In the genomic region with DNA sequence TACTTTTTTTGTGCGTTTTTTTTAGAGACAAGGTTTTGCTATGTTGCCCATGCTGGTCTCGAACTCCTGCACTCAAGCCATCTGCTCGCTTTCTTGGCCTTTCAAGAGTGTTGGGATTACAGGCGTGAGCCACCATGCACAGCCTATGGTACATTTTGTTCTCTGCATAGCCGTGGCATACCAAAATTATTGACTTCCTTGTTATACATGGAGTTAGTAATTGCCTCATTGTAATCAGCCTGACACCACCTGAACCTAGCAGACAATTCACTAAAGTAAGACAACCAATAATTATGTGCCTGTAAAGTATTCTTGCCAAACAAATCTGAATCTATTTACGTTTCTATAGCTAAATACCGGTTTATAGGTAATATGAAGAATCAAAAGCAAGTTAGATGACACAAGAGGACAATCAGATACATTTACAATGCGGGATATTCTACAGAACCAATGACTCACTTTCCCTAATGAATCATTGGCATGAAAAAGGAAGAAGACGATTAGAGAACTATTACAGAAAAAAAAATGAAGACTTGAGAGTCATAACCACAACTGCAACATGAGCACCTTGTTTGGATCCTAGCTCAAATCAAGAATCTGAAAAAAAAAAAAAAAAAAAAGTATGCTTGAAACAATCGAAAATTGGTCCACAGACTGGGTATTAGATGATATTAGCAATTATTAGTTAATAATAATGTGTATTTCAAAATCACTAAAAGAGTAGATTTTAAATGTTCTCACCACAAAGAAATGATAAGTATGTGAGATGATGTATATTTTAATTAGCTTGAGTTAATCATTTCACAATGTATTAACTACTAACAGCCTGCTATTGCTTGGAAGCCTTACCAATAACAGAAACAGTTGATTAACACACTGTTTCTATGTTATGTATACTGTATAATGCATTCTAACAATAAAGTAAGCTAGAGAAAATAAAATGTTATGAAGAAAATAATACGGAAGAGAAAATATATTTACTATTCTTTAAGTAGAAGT, we compare ENCODE assay signal across 1 cellular context.
TF ChIP-seq lines count a peak whose summit lies in the region.

No MANE protein-coding gene starts in this region.

TF ChIP-seq in IMR-90, 13 proteins besides CTCF, POLR2A, EP300 and RAD21:
- no peak for TF ChIP-seq BHLHE40 (IDR thresholded peaks at IDR 0.05; ENCODE audit: low read depth, low read length)
- TF ChIP-seq MXI1 (IDR thresholded peaks at IDR 0.05; ENCODE audit: borderline replicate concordance, low read depth, low read length): no peak
- TF ChIP-seq, protein P1, sequence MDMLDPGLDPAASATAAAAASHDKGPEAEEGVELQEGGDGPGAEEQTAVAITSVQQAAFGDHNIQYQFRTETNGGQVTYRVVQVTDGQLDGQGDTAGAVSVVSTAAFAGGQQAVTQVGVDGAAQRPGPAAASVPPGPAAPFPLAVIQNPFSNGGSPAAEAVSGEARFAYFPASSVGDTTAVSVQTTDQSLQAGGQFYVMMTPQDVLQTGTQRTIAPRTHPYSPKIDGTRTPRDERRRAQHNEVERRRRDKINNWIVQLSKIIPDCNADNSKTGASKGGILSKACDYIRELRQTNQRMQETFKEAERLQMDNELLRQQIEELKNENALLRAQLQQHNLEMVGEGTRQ (IDR thresholded peaks at IDR 0.05; ENCODE audit: low read depth, low read length): no peak
- TF ChIP-seq NFE2L2 (IDR thresholded peaks at IDR 0.05; ENCODE audit: low read depth, low read length): no peak
- TF ChIP-seq CEBPB (IDR thresholded peaks at IDR 0.05; ENCODE audit: low read depth, low read length): no peak
- no peak for TF ChIP-seq CHD1 (IDR thresholded peaks at IDR 0.05; ENCODE audit: low read depth, low read length)
- TF ChIP-seq MAZ (IDR thresholded peaks at IDR 0.05; ENCODE audit: borderline replicate concordance, low read depth, low read length): no peak
- no peak for TF ChIP-seq RFX5 (IDR thresholded peaks at IDR 0.05; ENCODE audit: low read depth, low read length)
- TF ChIP-seq MAFK (IDR thresholded peaks at IDR 0.05; ENCODE audit: low read depth, low read length): no peak
- TF ChIP-seq SMC3 (IDR thresholded peaks at IDR 0.05; ENCODE audit: low read depth, low read length): no peak
- no peak for TF ChIP-seq RCOR1 (IDR thresholded peaks at IDR 0.05; ENCODE audit: insufficient replicate concordance, low read length)
- TF ChIP-seq, protein P2, sequence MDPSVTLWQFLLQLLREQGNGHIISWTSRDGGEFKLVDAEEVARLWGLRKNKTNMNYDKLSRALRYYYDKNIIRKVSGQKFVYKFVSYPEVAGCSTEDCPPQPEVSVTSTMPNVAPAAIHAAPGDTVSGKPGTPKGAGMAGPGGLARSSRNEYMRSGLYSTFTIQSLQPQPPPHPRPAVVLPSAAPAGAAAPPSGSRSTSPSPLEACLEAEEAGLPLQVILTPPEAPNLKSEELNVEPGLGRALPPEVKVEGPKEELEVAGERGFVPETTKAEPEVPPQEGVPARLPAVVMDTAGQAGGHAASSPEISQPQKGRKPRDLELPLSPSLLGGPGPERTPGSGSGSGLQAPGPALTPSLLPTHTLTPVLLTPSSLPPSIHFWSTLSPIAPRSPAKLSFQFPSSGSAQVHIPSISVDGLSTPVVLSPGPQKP (IDR thresholded peaks at IDR 0.05; ENCODE audit: borderline replicate concordance, low read depth, low read length): no peak
- no peak for TF ChIP-seq FOS (IDR thresholded peaks at IDR 0.05; ENCODE audit: low read depth, low read length)
